Comparison of ENCODE assay signal across 8 cellular contexts in the genomic region with DNA sequence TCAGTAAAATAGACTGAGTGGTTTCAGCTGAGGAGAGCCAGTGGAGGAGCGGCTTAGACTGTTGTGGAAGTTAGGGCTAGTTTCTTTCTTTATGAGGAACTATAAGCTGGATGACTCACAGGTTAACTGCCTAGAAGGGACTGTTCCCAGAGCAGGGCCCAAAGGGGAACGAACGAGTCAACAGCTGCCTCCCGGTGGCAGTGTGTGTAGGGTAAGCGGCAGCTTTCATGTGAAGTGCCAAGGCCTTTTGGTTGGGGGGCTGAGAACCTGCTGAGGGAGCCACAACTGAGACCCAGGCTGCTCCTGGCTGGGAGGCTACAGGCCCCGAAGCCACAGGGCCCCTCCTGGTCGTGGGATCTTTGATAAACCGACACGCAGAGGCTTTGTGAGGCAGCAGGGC. TPM values are rescaled to one million over a fixed set of nuclear protein-coding genes. Genes with fewer than 3 reads are reported as not detected.
DNase-seq lines count a peak whose midpoint lies in the region; FAIRE-seq and TF ChIP-seq lines count a peak whose summit lies in the region.

No MANE protein-coding gene starts in this region.

- in situ Hi-C loops in Caki2 (cut with HindIII; ENCODE audit: low pct_unique_long_range_greater_than_20kb, low sequenced_read_pairs) = no loop called here

- no peaks in the 10 kb centered on the region for H3K9me3 Mint-ChIP-seq in dendritic cell treated with granulocyte-macrophage colony-stimulating factor and Interleukin-4, amounts not matched to agents 40 ng/mL and 50 ng/mL, for 4 days
- H3K9me3 Mint-ChIP-seq in progenitor cell of endocrine pancreas (ENCODE audit: low read depth) = no peaks in the 10 kb centered on the region
- H3K9me3 Mint-ChIP-seq in mesothelial cell of epicardium = peaks cover 9% of the 10 kb centered on the region

- H3K4me3 ChIP-seq in Peyer's patch = peak overlapping the region in 2 of 4 donors; percentile 1 to 16

- peak overlapping the region; percentile 45 for H3K4me3 Mint-ChIP-seq in dendritic cell treated with granulocyte-macrophage colony-stimulating factor and Interleukin-4, amounts not matched to agents 40 ng/mL and 50 ng/mL, for 4 days
- no peak overlapping the region for H3K4me3 Mint-ChIP-seq in progenitor cell of endocrine pancreas (ENCODE audit: low read depth)
- no peak overlapping the region for H3K4me3 Mint-ChIP-seq in mesothelial cell of epicardium

- TF ChIP-seq CTCF in Peyer's patch (IDR thresholded peaks at IDR 0.05) (peak in 3 of 6 experiments; percentile 37 to 46 (median 40)), progenitor cell of endocrine pancreas (IDR thresholded peaks at IDR 0.05; ENCODE audit: unreplicated experiment) (no peak), mesothelial cell of epicardium (IDR thresholded peaks at IDR 0.05; ENCODE audit: unreplicated experiment) (no peak)

- peaks cover 100% of the 10 kb centered on the region for H3K36me3 Mint-ChIP-seq in dendritic cell treated with granulocyte-macrophage colony-stimulating factor and Interleukin-4, amounts not matched to agents 40 ng/mL and 50 ng/mL, for 4 days (ENCODE audit: low read depth)
- H3K36me3 Mint-ChIP-seq in progenitor cell of endocrine pancreas (ENCODE audit: insufficient read depth) (peaks cover 64% of the 10 kb centered on the region), mesothelial cell of epicardium (peaks cover 62% of the 10 kb centered on the region)

- H3K27ac Mint-ChIP-seq in dendritic cell treated with granulocyte-macrophage colony-stimulating factor and Interleukin-4, amounts not matched to agents 40 ng/mL and 50 ng/mL, for 4 days = peak overlapping the region; percentile 72
- H3K27ac Mint-ChIP-seq in progenitor cell of endocrine pancreas (peak overlapping the region; percentile 62), mesothelial cell of epicardium (no peak overlapping the region)

- DNase-seq in Caki2 (ENCODE audit: low read depth) = peak; percentile 68
- DNase-seq in Peyer's patch = peak in 2 of 3 donors; percentile 72 to 81
- DNase-seq in progenitor cell of endocrine pancreas (ENCODE audit: low spot score, unreplicated experiment) = no peak
- DNase-seq in GM19239 (ENCODE audit: insufficient read length, low spot score) = no peak
- DNase-seq in pons (ENCODE audit: low spot score) = no peak
- no peak for DNase-seq in mesothelial cell of epicardium (ENCODE audit: low spot score in 2 of 2, unreplicated experiment in 2 of 2)
- DNase-seq in HuH-7.5 (ENCODE audit: low spot score) = no peak

- H3K4me1 Mint-ChIP-seq in dendritic cell treated with granulocyte-macrophage colony-stimulating factor and Interleukin-4, amounts not matched to agents 40 ng/mL and 50 ng/mL, for 4 days (ENCODE audit: low read depth) = peaks cover 67% of the 10 kb centered on the region
- H3K4me1 Mint-ChIP-seq in progenitor cell of endocrine pancreas (ENCODE audit: low read depth) (peaks cover 26% of the 10 kb centered on the region), mesothelial cell of epicardium (peaks cover 7% of the 10 kb centered on the region)

- peaks cover 0 to 55% (median 2%) of the 10 kb centered on the region in 4 donors for H3K4me1 ChIP-seq in Peyer's patch

- TF ChIP-seq POLR2A in Peyer's patch (IDR thresholded peaks at IDR 0.05) = peak in 1 of 2 donors; percentile 71

- H3K27me3 ChIP-seq in Peyer's patch = no peaks in the 10 kb centered on the region

- H3K27ac ChIP-seq in Peyer's patch = peak overlapping the region in 3 of 4 donors; percentile 37 to 78 (median 61)

- intact Hi-C loops in dendritic cell treated with granulocyte-macrophage colony-stimulating factor and Interleukin-4, amounts not matched to agents 40 ng/mL and 50 ng/mL, for 4 days (cut with micrococcal nuclease) = no loop called here

- no peaks in the 10 kb centered on the region for H3K27me3 Mint-ChIP-seq in dendritic cell treated with granulocyte-macrophage colony-stimulating factor and Interleukin-4, amounts not matched to agents 40 ng/mL and 50 ng/mL, for 4 days
- H3K27me3 Mint-ChIP-seq in progenitor cell of endocrine pancreas (no peaks in the 10 kb centered on the region), mesothelial cell of epicardium (ENCODE audit: low read depth) (no peaks in the 10 kb centered on the region)

- peaks cover 0 to 100% (median 0%) of the 10 kb centered on the region in 3 donors for H3K36me3 ChIP-seq in Peyer's patch

- H3K9me3 ChIP-seq in Peyer's patch = no peaks in the 10 kb centered on the region

- FAIRE-seq in GM19239 (lab: Jason Lieb, UNC) = no peak

RNA-seq across cellular contexts. Expression of a gene that starts 7.0 kb away (rescaled TPM):
- total RNA-seq in Caki2 (2014; rRNA removed; shearing (Covaris generic); ENCODE audit: low replicate concordance) = 1,023 and 1,203 TPM in 2 replicates
- total RNA-seq in Peyer's patch (100 to 1,000 TPM; 287 to 417 (median 348) TPM), progenitor cell of endocrine pancreas (113 and 139 TPM in 2 replicates), mesothelial cell of epicardium (145 to 149 TPM (median 146 TPM) in 3 replicates)

RNA-seq across cellular contexts. Expression of a gene that starts 21.0 kb away (rescaled TPM):
- total RNA-seq in Caki2 (2014; rRNA removed; shearing (Covaris generic); ENCODE audit: low replicate concordance) = 656 and 666 TPM in 2 replicates
- 1,000 to 10,000 TPM in 2 of 4 donors, 100 to 1,000 TPM in 2; 366 to 1,291 (median 1,007) TPM for total RNA-seq in Peyer's patch
- 159 and 171 TPM in 2 replicates for total RNA-seq in progenitor cell of endocrine pancreas
- total RNA-seq in mesothelial cell of epicardium = 131 to 133 TPM (median 131 TPM) in 3 replicates

RNA-seq across cellular contexts. Expression of a gene that starts 30.9 kb away (rescaled TPM):
- total RNA-seq in Caki2 (2014; rRNA removed; shearing (Covaris generic); ENCODE audit: low replicate concordance) = 35.9 and 54.8 TPM in 2 replicates
- total RNA-seq in Peyer's patch (100 to 1,000 TPM in 1 of 4 donors, 10 to 100 TPM in 3; 21.5 to 120 (median 68.3) TPM), progenitor cell of endocrine pancreas (61.4 and 63.4 TPM in 2 replicates), mesothelial cell of epicardium (44.1 to 48.2 TPM (median 47.0 TPM) in 3 replicates)

RNA-seq across cellular contexts. Expression of a gene that starts 33.9 kb away (rescaled TPM):
- total RNA-seq in Caki2 (2014; rRNA removed; shearing (Covaris generic); ENCODE audit: low replicate concordance) = 1.3 TPM in 1 of 2 replicates, not detected in the other
- 10 to 100 TPM in 1 of 4 donors, 1 to 10 TPM in 2, not detected in 1; 1.9 to 12.4 (median 3.6) TPM for total RNA-seq in Peyer's patch
- total RNA-seq in progenitor cell of endocrine pancreas = 5.5 and 6.9 TPM in 2 replicates
- total RNA-seq in mesothelial cell of epicardium = 4.7 to 5.2 TPM (median 5.0 TPM) in 3 replicates

Comparison
In these comparisons a context has a peak if more than half of its experiments do, and no peak if none do; other contexts are left out.
1. DNase-seq: peak in Caki2 (single experiment) and Peyer's patch (2 of 3); none in progenitor cell of endocrine pancreas (single experiment), GM19239 (single experiment), pons (single experiment), mesothelial cell of epicardium (0 of 2) and HuH-7.5 (single experiment).